ENCODE assay signal across 21 cellular contexts in the genomic region with DNA sequence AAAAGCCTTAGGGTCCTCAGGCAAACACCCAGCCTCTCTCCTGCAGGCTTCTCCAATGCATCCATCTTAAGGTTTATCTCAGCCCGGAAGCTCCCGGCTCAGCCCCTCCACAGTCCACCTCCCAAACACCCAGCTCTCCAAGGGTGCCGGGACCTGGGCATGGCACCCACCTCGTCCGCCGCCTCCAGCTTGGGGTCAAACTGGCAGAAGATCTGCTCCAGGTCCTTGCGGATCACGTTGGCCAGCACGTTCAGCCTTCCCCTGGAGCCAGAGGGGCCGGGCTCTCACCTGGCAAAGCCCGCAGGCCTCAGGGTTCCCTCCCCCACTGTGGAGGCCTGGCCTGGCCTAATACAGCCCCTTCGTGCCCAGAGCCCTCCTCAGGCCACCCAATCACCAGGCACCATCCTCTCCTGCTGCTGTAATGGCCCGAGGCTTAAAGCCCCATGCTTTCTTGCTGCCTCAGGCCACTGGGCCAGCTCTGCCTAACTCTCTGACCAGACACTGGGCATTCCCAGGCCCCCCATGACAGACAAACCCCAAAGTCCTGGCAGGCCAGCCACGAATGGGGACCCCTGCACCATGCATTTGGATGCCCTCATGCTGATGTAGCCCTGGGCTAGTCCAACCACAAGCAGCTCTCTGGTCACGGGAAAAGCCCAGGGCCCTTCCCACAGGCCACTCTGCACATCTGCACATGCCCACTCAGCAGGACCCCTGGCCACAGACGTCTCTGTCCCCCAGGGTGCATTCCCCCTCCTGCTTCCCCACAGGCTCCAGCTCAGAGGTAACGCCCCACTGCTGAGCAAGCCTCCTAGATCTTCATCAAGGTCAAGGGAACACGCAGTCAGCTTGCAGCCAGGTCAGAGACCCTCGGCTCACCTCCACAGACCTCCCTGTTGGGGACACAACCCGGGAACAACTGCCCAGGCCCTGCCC. TPM values are rescaled to one million over a fixed set of nuclear protein-coding genes. Genes with fewer than 3 reads are reported as not detected.
DNase-seq lines count a peak whose midpoint lies in the region; ATAC-seq and TF ChIP-seq lines count a peak whose summit lies in the region.
"Had no signal": no experiment of that assay in that cellular context is flagged by ENCODE, and none has a peak within 500 bp of the region (broad histone marks: within the 10 kb centered on the region; RNA-seq: fewer than 3 reads in every experiment).

No MANE protein-coding gene starts in this region.

- H2BK12ac ChIP-seq in neuronal stem cell (ENCODE audit: low read length) = no peak overlapping the region

- H3K23ac ChIP-seq in neuronal stem cell (ENCODE audit: low read depth, low read length, poor library complexity) = no peak overlapping the region

- H3K4me1 ChIP-seq in endodermal cell (ENCODE audit: control insufficient read depth, insufficient read depth, low read length) (no peaks in the 10 kb centered on the region), neuronal stem cell (ENCODE audit: control insufficient read depth in 2 of 2, insufficient read depth in 1 of 2, low read depth in 1 of 2, low read length in 2 of 2) (no peaks in the 10 kb centered on the region)

- 89 to 94% methylated on average over 5 to 20 of the region's 20 CpGs for WGBS in endodermal cell (ENCODE audit: insufficient coverage in 1 of 2, insufficient read length in 1 of 2), 2 experiments
- no CpG with 5 or more reads among the region's 20 CpGs for WGBS in neuronal stem cell (ENCODE audit: extremely low coverage in 2 of 2, insufficient read length in 2 of 2, insufficient replicate concordance in 1 of 2), 2 donors

- H3K4me3 Mint-ChIP-seq in endodermal cell = no peak overlapping the region
- H3K4me3 Mint-ChIP-seq: CD8-positive, alpha-beta T cell had no signal

- H2BK120ac ChIP-seq in neuronal stem cell (ENCODE audit: low read depth, low read length) = no peak overlapping the region

- no peak overlapping the region for H3K27ac Mint-ChIP-seq in endodermal cell
- H3K27ac Mint-ChIP-seq: CD8-positive, alpha-beta T cell had no signal

- H3K4me3 ChIP-seq in H7 (ENCODE audit: insufficient read depth, low read depth, low read length) (no peak overlapping the region), endodermal cell (ENCODE audit: low read length) (no peak overlapping the region), neuronal stem cell (ENCODE audit: low read length in 2 of 2) (no peak overlapping the region)

- H3K9me3 ChIP-seq in endodermal cell (ENCODE audit: control insufficient read depth, low read length) (no peaks in the 10 kb centered on the region), neuronal stem cell (replicated peaks in 1 of 2; ENCODE audit: control insufficient read depth in 2 of 2, insufficient read depth in 1 of 2, low read depth in 1 of 2, low read length in 2 of 2) (no peaks in the 10 kb centered on the region)

- H3K36me3 Mint-ChIP-seq in endodermal cell (ENCODE audit: low read depth) = peaks cover 9% of the 10 kb centered on the region
- H3K36me3 Mint-ChIP-seq: CD8-positive, alpha-beta T cell had no signal

- no peak for TF ChIP-seq CTCF in endodermal cell (conservative IDR thresholded peaks at IDR 0.05)

- peak overlapping the region; percentile 20 for H2AK5ac ChIP-seq in neuronal stem cell (ENCODE audit: low read depth, low read length)

- H3K4me2 ChIP-seq in neuronal stem cell (ENCODE audit: insufficient read depth, low read length, poor library complexity, severe bottlenecking) = no peak overlapping the region

- no peak overlapping the region for H4K8ac ChIP-seq in neuronal stem cell (ENCODE audit: low read depth, low read length)

- H3K36me3 ChIP-seq in H7 (replicated peaks; ENCODE audit: control insufficient read depth, insufficient read depth, low read length) (peaks cover 15% of the 10 kb centered on the region), endodermal cell (ENCODE audit: control insufficient read depth, insufficient read depth, low read length) (no peaks in the 10 kb centered on the region), neuronal stem cell (replicated peaks in 1 of 2; ENCODE audit: control insufficient read depth in 2 of 2, insufficient read depth in 2 of 2, low read length in 2 of 2) (peaks cover 0 to 3% of the 10 kb centered on the region in 2 donors)

- no peak overlapping the region for H3K18ac ChIP-seq in neuronal stem cell (ENCODE audit: low read length)

- H3K27ac ChIP-seq in endodermal cell (ENCODE audit: low read depth, low read length) (no peak overlapping the region), neuronal stem cell (replicated peaks; ENCODE audit: low read length) (no peak overlapping the region)
- H3K27ac ChIP-seq: 22Rv1 had no signal

- no peak overlapping the region for H4K91ac ChIP-seq in neuronal stem cell (ENCODE audit: low read depth, low read length, poor library complexity)

- no peak overlapping the region for H2AFZ ChIP-seq in neuronal stem cell (ENCODE audit: low read length)

- H3K9ac ChIP-seq in endodermal cell (ENCODE audit: extremely low read depth, low read length, poor library complexity, severe bottlenecking) (no peak overlapping the region), neuronal stem cell (ENCODE audit: low read depth, low read length, poor library complexity) (no peak overlapping the region)

- no peak for ATAC-seq in HG03520 (IDR thresholded peaks at IDR 0.05; ENCODE audit: unreplicated experiment)
- ATAC-seq: CD8-positive, alpha-beta T cell had no signal

- no peaks in the 10 kb centered on the region for H3K9me3 Mint-ChIP-seq in endodermal cell
- H3K9me3 Mint-ChIP-seq: CD8-positive, alpha-beta T cell had no signal

- H3K27me3 ChIP-seq in H7 (ENCODE audit: control insufficient read depth, insufficient read depth, low read length) (no peaks in the 10 kb centered on the region), endodermal cell (ENCODE audit: control insufficient read depth, insufficient read depth, low read length, poor library complexity, severe bottlenecking) (no peaks in the 10 kb centered on the region), neuronal stem cell (ENCODE audit: control insufficient read depth in 3 of 3, insufficient read depth in 3 of 3, low read depth in 1 of 3, low read length in 3 of 3) (no peaks in the 10 kb centered on the region)

- H3K4ac ChIP-seq in neuronal stem cell (ENCODE audit: low read length) = no peak overlapping the region

- no peaks in the 10 kb centered on the region for H3K79me1 ChIP-seq in neuronal stem cell (ENCODE audit: low read depth, low read length)

- H2BK15ac ChIP-seq in neuronal stem cell (ENCODE audit: low read length) = no peak overlapping the region

- H3K27me3 Mint-ChIP-seq in endodermal cell (ENCODE audit: insufficient read depth) = no peaks in the 10 kb centered on the region

- peak; percentile 41 for DNase-seq in activated CD8-positive, alpha-beta memory T cell treated with anti-CD3 and anti-CD28 coated beads for 24 hours
- no peak for DNase-seq in activated CD8-positive, alpha-beta memory T cell treated with anti-CD3 and anti-CD28 coated beads, Interleukin-2, amount 50 U/mL, for 4 hours
- DNase-seq in H7 (peak; percentile 36), endodermal cell (peak; percentile 38), neuronal stem cell (ENCODE audit: low spot score) (no peak), DMS53 (lab: John Stamatoyannopoulos, UW) (no peak)
- DNase-seq in stimulated activated CD4-positive, alpha-beta T cell treated with anti-CD3 and anti-CD28 coated beads, Interleukin-1b, Interleukin-23, amount 100 ng/mL, for 48 hours = no peak
- DNase-seq: AML-193; C1 segment of cervical spinal cord; CD8-positive, alpha-beta T cell; GDM1; IMR-90; NCI-H1105 treated with DMSO at 0.1 percent for 48 hours; NCI-H1694; NCI-H2081 treated with DMSO at 0.1 percent for 48 hours; NCI-H2171 treated with DMSO at 0.1 percent for 48 hours; NCI-H524 treated with DMSO at 0.1 percent for 48 hours; Right ventricle myocardium superior had no signal

- H3K14ac ChIP-seq in neuronal stem cell (ENCODE audit: low read length) = peak overlapping the region; percentile 21

- no peaks in the 10 kb centered on the region for H3K4me1 Mint-ChIP-seq in endodermal cell

- no peak overlapping the region for H2BK5ac ChIP-seq in neuronal stem cell (ENCODE audit: low read length)

RNA-seq across cellular contexts. Expression of gene OGDHL, which starts 12.3 kb away (rescaled TPM):
- total RNA-seq in H7 (2014; rRNA removed; shearing (Covaris generic)) = 26.3 and 31.9 TPM in 2 replicates
- total RNA-seq in endodermal cell = 10 to 100 TPM; 13.0 to 14.6 TPM
- 7.3 TPM for polyA plus RNA-seq in endodermal cell (2013, experiment 1 of 2)
- polyA plus RNA-seq in endodermal cell (2013, experiment 2 of 2) = 5.5 TPM
- polyA plus RNA-seq in neuronal stem cell (2013, experiment 1 of 2) = 0.24 TPM
- 0.24 TPM for polyA plus RNA-seq in neuronal stem cell (2013, experiment 2 of 2)
- total RNA-seq: RPMI7951 had no signal

Comparison
In these comparisons a context has a peak if more than half of its experiments do, and no peak if none do; other contexts are left out.
1. DNase-seq: peak in activated CD8-positive, alpha-beta memory T cell treated with anti-CD3 and anti-CD28 coated beads for 24 hours (single experiment), H7 (single experiment) and endodermal cell (single experiment); none in activated CD8-positive, alpha-beta memory T cell treated with anti-CD3 and anti-CD28 coated beads, Interleukin-2, amount 50 U/mL, for 4 hours (single experiment), neuronal stem cell (single experiment), stimulated activated CD4-positive, alpha-beta T cell treated with anti-CD3 and anti-CD28 coated beads, Interleukin-1b, Interleukin-23, amount 100 ng/mL, for 48 hours (single experiment) and DMS53 (single experiment).